Comparison of ENCODE assay signal across 8 cellular contexts in genomic region chr2:218218409-218219185, GRCh38. TPM values are rescaled to one million over a fixed set of nuclear protein-coding genes. Genes with fewer than 3 reads are reported as not detected.
DNase-seq lines count a peak whose midpoint lies in the region; ATAC-seq and TF ChIP-seq lines count a peak whose summit lies in the region.

No MANE protein-coding gene starts in this region.

- H3K4me3 ChIP-seq in LNCaP clone FGC (ENCODE audit: low read depth, low read length) (peak overlapping the region; percentile 91), ascending aorta (peak overlapping the region; percentile 96), uterus (peak overlapping the region; percentile 96 to 100)

- intact Hi-C loops in ascending aorta (cut with DNase I), result loop anchor here (5.0 kb wide), 2 partner anchors 54 to 149 kb away; partner anchors contain the start of genes AAMP and PNKD
- intact Hi-C loops in uterus (cut with DNase I; ENCODE audit: low total_unique reads), result loop anchor here (10.0 kb wide), 1 partner anchor 46 kb away; the partner anchor contains the start of gene GPBAR1

- ATAC-seq in GM18498 (IDR thresholded peaks at IDR 0.05; ENCODE audit: unreplicated experiment), result peak; percentile 37
- ATAC-seq in GM21737 (IDR thresholded peaks at IDR 0.05; ENCODE audit: unreplicated experiment), result peak; percentile 40
- peak; percentile 52 for ATAC-seq in memory B cell (ENCODE audit: low read depth)

- H3K27ac Mint-ChIP-seq in memory B cell, result peak overlapping the region; percentile 97

- peaks cover 31% of the 10 kb centered on the region for H3K4me1 Mint-ChIP-seq in memory B cell

- H3K4me1 ChIP-seq in ascending aorta, result peaks cover 19 to 53% of the 10 kb centered on the region in 2 donors
- peaks cover 11 to 19% of the 10 kb centered on the region in 2 donors for H3K4me1 ChIP-seq in uterus

- no peak for TF ChIP-seq POLR2A in uterus (IDR thresholded peaks at IDR 0.05)

- no peaks in the 10 kb centered on the region for H3K9me3 Mint-ChIP-seq in memory B cell

- H3K36me3 ChIP-seq in ascending aorta, result peaks cover 0 to 8% of the 10 kb centered on the region in 2 donors
- no peaks in the 10 kb centered on the region for H3K36me3 ChIP-seq in uterus

- peaks cover 12% of the 10 kb centered on the region for H3K36me3 Mint-ChIP-seq in memory B cell

- H3K27me3 ChIP-seq in ascending aorta (no peaks in the 10 kb centered on the region), uterus (no peaks in the 10 kb centered on the region)

- no peaks in the 10 kb centered on the region for H3K27me3 Mint-ChIP-seq in memory B cell

- peak overlapping the region; percentile 99 for H3K4me3 Mint-ChIP-seq in memory B cell

- H3K27ac ChIP-seq in ascending aorta, result peak overlapping the region; percentile 97 to 98
- H3K27ac ChIP-seq in uterus, result peak overlapping the region in 1 of 2 donors; percentile 94

- TF ChIP-seq CTCF in LNCaP clone FGC (IDR thresholded peaks at IDR 0.05; ENCODE audit: control insufficient read depth, extremely low read depth, insufficient read depth) (no peak), ascending aorta (IDR thresholded peaks at IDR 0.05) (no peak), uterus (IDR thresholded peaks at IDR 0.05) (no peak)

- DNase-seq in LNCaP clone FGC (ENCODE audit: low read depth), result no peak
- DNase-seq in ascending aorta (ENCODE audit: low spot score in 2 of 2), result no peak
- DNase-seq in memory B cell (ENCODE audit: low spot score in 2 of 2), result peak in 1 of 2 donors; percentile 42
- no peak for DNase-seq in uterus
- no peak for DNase-seq in NCI-H524 (lab: John Stamatoyannopoulos, UW)
- no peak for DNase-seq in foreskin melanocyte

- H3K9me3 ChIP-seq in ascending aorta (no peaks in the 10 kb centered on the region), uterus (no peaks in the 10 kb centered on the region)

RNA-seq across cellular contexts. Expression of gene ARPC2, which starts 1.6 kb away (rescaled TPM):
- total RNA-seq in ascending aorta (237 TPM), uterus (100 to 1,000 TPM in 3 of 4 donors, 10 to 100 TPM in 1; 87.9 to 162 (median 159) TPM)

RNA-seq across cellular contexts. Expression of gene GPBAR1, which starts 42.2 kb away (rescaled TPM):
- total RNA-seq in ascending aorta (not detected), uterus (1 to 10 TPM in 1 of 4 donors, under 1 TPM in 2, not detected in 1; 0.29 to 1.0 (median 0.91) TPM)

RNA-seq across cellular contexts. Expression of gene AAMP, which starts 51.3 kb away (rescaled TPM):
- total RNA-seq in ascending aorta, result 73.7 TPM
- 100 to 1,000 TPM in 3 of 4 donors, 10 to 100 TPM in 1; 79.6 to 160 (median 134) TPM for total RNA-seq in uterus

RNA-seq across cellular contexts. Expression of gene PNKD, which starts 51.7 kb away (rescaled TPM):
- total RNA-seq in ascending aorta (45.8 TPM), uterus (10 to 100 TPM; 11.8 to 47.8 (median 31.7) TPM)

RNA-seq across cellular contexts. Expression of gene CXCR1, which starts 51.8 kb away (rescaled TPM):
- not detected for total RNA-seq in ascending aorta
- under 1 TPM in 1 of 4 donors, not detected in 3; 0.18 TPM for total RNA-seq in uterus
